ENCODE assay signal across 21 cellular contexts in the genomic region with DNA sequence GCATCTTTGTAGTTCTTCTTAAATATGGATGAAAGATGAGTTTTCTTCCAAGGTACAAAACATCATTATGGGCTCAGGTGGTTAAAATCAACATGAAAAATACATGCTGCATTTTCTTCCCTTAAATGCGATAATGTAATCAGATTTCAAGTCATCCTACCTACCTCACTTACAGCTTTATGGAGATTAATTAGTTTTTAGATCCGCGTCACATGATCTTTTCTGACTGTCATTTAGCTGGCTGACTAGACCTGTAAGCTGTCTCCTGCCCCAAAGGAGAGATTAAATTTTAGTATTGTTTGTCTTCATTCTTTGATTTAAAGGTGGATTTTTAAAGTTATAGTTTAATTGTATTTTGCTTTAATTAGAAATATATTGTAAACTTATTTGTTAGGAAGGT.
A peak's percentile ranks its signal among the peaks of the same experiment; 100 is the strongest.
DNase-seq lines count a peak whose midpoint lies in the region; FAIRE-seq and TF ChIP-seq lines count a peak whose summit lies in the region.
"Had no signal": no experiment of that assay in that cellular context is flagged by ENCODE, and none has a peak within 500 bp of the region (broad histone marks: within the 10 kb centered on the region; RNA-seq: fewer than 3 reads in every experiment).

No MANE protein-coding gene starts in this region.

- no peaks in the 10 kb centered on the region for H3K27me3 ChIP-seq in Peyer's patch

- H3K9me3 ChIP-seq in Peyer's patch, result no peaks in the 10 kb centered on the region
- H3K9me3 ChIP-seq: HAP-1 had no signal

- TF ChIP-seq CTCF in Peyer's patch (IDR thresholded peaks at IDR 0.05), result no peak

- TF ChIP-seq POLR2A in H54 (IDR thresholded peaks at IDR 0.05; ENCODE audit: low read depth, low read length), result no peak
- no peak for TF ChIP-seq POLR2A in Peyer's patch (IDR thresholded peaks at IDR 0.05)

- no peak for FAIRE-seq in H54 (lab: Jason Lieb, UNC)
- FAIRE-seq: GM12891 had no signal

- H3K4me3 ChIP-seq in Peyer's patch, result no peak overlapping the region
- H3K4me3 ChIP-seq: GM23338, HAP-1 had no signal

- DNase-seq in NCI-H1417 (lab: John Stamatoyannopoulos, UW) (peak in 2 of 3 experiments; percentile 18 to 70), NCI-H1417 treated with DMSO at 0.1 percent for 48 hours (lab: John Stamatoyannopoulos, UW) (no peak), SHP77 treated with DMSO at 0.1 percent for 48 hours (lab: John Stamatoyannopoulos, UW) (peak; percentile 18), SHP77 (lab: John Stamatoyannopoulos, UW) (no peak), NCI-H82 treated with DMSO at 0.1 percent for 48 hours (lab: John Stamatoyannopoulos, UW; ENCODE audit: unreplicated experiment) (peak; percentile 6), H54 (ENCODE audit: insufficient read length, low spot score) (no peak), Peyer's patch (no peak)
- DNase-seq: Calu3; DMS79 treated with DMSO at 0.1 percent for 48 hours; GF-D8; IMR-90; MM.1S; NCI-H345; NCI-H524 treated with DMSO at 0.1 percent for 48 hours; NK-92 treated with Interleukin-12 subunit alpha and Interleukin-12 subunit beta, amount 100 ng/mL, for 24 hours; PC-3; T-helper 1 cell had no signal

- H3K36me3 ChIP-seq in Peyer's patch, result no peaks in the 10 kb centered on the region
- H3K36me3 ChIP-seq: HAP-1 had no signal

- H3K4me1 ChIP-seq in Peyer's patch, result no peaks in the 10 kb centered on the region
- H3K4me1 ChIP-seq: HAP-1 had no signal

- H3K27ac ChIP-seq in Peyer's patch, result no peak overlapping the region
- H3K27ac ChIP-seq: KMS-11 had no signal

Comparison
In these comparisons a context has a peak if more than half of its experiments do, and no peak if none do; other contexts are left out.
1. DNase-seq: peak in NCI-H1417 (2 of 3), SHP77 treated with DMSO at 0.1 percent for 48 hours (single experiment) and NCI-H82 treated with DMSO at 0.1 percent for 48 hours (single experiment); none in NCI-H1417 treated with DMSO at 0.1 percent for 48 hours (single experiment), SHP77 (0 of 2), H54 (single experiment) and Peyer's patch (0 of 3).